1 cellular context compared by ENCODE assay signal in genomic region chr11:47846998-47847397, GRCh38.
TF ChIP-seq lines count a peak whose summit lies in the region.

No MANE protein-coding gene starts in this region.

TF ChIP-seq in HEK293, 187 proteins besides CTCF, POLR2A, EP300 and RAD21 (continued from another document):
- TF ChIP-seq ZNF335 (tag by site-specific recombination; conservative IDR thresholded peaks at IDR 0.05): no peak
- TF ChIP-seq ZNF623 (tag by site-specific recombination; IDR thresholded peaks at IDR 0.05): no peak
- no peak for TF ChIP-seq ZNF513 (tag by site-specific recombination; IDR thresholded peaks at IDR 0.05)
TF ChIP-seq in HEK293: peak in this region for 0.
